Comparison of ENCODE assay signal across 18 cellular contexts in the genomic region with DNA sequence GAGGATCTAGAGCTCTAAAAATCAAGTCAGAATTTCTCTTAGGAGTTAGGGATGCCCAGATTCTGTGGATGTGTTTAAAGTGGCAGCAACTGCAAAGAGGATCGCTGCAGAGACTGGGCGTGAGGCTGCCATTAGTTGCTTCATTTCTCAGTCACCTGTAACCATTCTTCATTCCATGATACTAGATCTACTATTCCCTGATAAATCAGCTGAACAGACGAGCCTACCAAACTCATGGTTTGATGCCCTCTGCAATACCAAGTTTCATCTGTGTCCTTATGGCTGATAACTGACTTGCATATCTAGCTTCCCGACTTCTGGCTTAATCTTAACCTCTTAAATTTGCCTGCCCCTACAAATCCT. TPM values are rescaled to one million over a fixed set of nuclear protein-coding genes. Genes with fewer than 3 reads are reported as not detected.
DNase-seq lines count a peak whose midpoint lies in the region; ATAC-seq, FAIRE-seq and TF ChIP-seq lines count a peak whose summit lies in the region.
"Had no signal": no experiment of that assay in that cellular context is flagged by ENCODE, and none has a peak within 500 bp of the region (broad histone marks: within the 10 kb centered on the region; RNA-seq: fewer than 3 reads in every experiment).

No MANE protein-coding gene starts in this region.

- peak overlapping the region; percentile 3 to 19; a peak in 1 of 6 replicates for H3K27ac ChIP-seq in A549
- H3K27ac ChIP-seq in dorsolateral prefrontal cortex, result peak overlapping the region in 53 of 59 donors; percentile 1 to 90 (median 54)
- peak overlapping the region; percentile 51 for H3K27ac ChIP-seq in neutrophil
- H3K27ac ChIP-seq in WERI-Rb-1, result no peak overlapping the region
- H3K27ac ChIP-seq: brain microvascular endothelial cell, tibial artery had no signal

- no peaks in the 10 kb centered on the region for H3K9me3 Mint-ChIP-seq in HFFc6

- CTCF ChIA-PET in A549 (lab: Yijun Ruan, JAX), result interaction anchor here (0.7 to 6.6 kb wide), 10 partner anchors 9 to 226 kb away, joined by 3 to 90 read pairs (median 4); no protein-coding TSS in a partner anchor

- ATAC-seq in A549 (peak in 1 of 2 experiments; percentile 12; a peak in 2 of 6 replicates), HG02798 (IDR thresholded peaks at IDR 0.05; ENCODE audit: poor library complexity, unreplicated experiment) (no peak), omental fat pad (ENCODE audit: low FRiP score) (no peak)
- ATAC-seq: K562, left cardiac atrium, Right ventricle myocardium inferior had no signal

- intact Hi-C loops in dorsolateral prefrontal cortex (cut with DNase I), result loop anchor here in 1 of 2 donors (2.0 kb wide), 1 partner anchor 33 kb away; the partner anchor contains the start of gene UBE2R2

- H3K4me2 ChIP-seq in A549, result peak overlapping the region; percentile 61

- POLR2A ChIA-PET in A549 (lab: Yijun Ruan, JAX), result no interaction called here

- no peaks in the 10 kb centered on the region; the same call in 1 of the 2 replicates for H3K27me3 Mint-ChIP-seq in HFFc6 (ENCODE audit: insufficient read depth)

- peaks cover 66% of the 10 kb centered on the region for H3K4me1 ChIP-seq in A549
- H3K4me1 ChIP-seq in neutrophil (ENCODE audit: control insufficient read depth in 1 of 2, insufficient read depth in 1 of 2, low read depth in 1 of 2, low read length in 1 of 2), result peaks cover 9 to 16% of the 10 kb centered on the region in 2 experiments

- FAIRE-seq in A549 (lab: Jason Lieb, UNC), result no peak
- FAIRE-seq: K562 had no signal

- H3K36me3 ChIP-seq in neutrophil (no peaks in the 10 kb centered on the region), WERI-Rb-1 (no peaks in the 10 kb centered on the region; the same call in 1 of the 2 replicates)
- H3K36me3 ChIP-seq: brain microvascular endothelial cell, tibial artery had no signal

- H3K4me3 Mint-ChIP-seq in HFFc6, result no peak overlapping the region

- WGBS in A549 (ENCODE audit: missing lambda C conversion rate), result 74% methylated on average over 4 of the region's 4 CpGs

- H3K4me3 ChIP-seq in A549 (no peak overlapping the region), dorsolateral prefrontal cortex (peak overlapping the region in 1 of 59 donors; percentile 2), neutrophil (ENCODE audit: low read depth in 1 of 2, low read length in 1 of 2) (no peak overlapping the region), WERI-Rb-1 (ENCODE audit: low read depth, low read length) (no peak overlapping the region)
- H3K4me3 ChIP-seq: K562, tibial artery had no signal

- H3K4me1 Mint-ChIP-seq in HFFc6 (ENCODE audit: low read depth), result peaks cover 41% of the 10 kb centered on the region

- DNase-seq in A549 (ENCODE audit: low read depth in 1 of 2, low spot score in 1 of 2), result no peak
- DNase-seq in HFFc6, result no peak
- DNase-seq in dorsolateral prefrontal cortex, result no peak
- DNase-seq in WERI-Rb-1, result no peak
- no peak for DNase-seq in NCI-H2227 (lab: John Stamatoyannopoulos, UW; ENCODE audit: unreplicated experiment)
- DNase-seq in omental fat pad (ENCODE audit: low spot score), result no peak
- DNase-seq: activated gamma-delta T cell; AML-193; brain microvascular endothelial cell; left cardiac atrium; NCI-H146; NCI-H524; stimulated activated CD4-positive, alpha-beta T cell treated with anti-CD3 and anti-CD28 coated beads, Interleukin-12 subunit alpha, Interleukin-12 subunit beta, amount 100 ng/mL, for 4 hours; tibial artery had no signal

- TF ChIP-seq RAD21 in A549 (conservative IDR thresholded peaks at IDR 0.05 in 1 of 2, IDR thresholded peaks at IDR 0.05 in 1 of 2), result no peak

- peak overlapping the region; percentile 56 for H3K27ac Mint-ChIP-seq in HFFc6

- H3K36me3 Mint-ChIP-seq in HFFc6 (ENCODE audit: low read depth), result peaks cover 5% of the 10 kb centered on the region; the same call in 1 of the 2 replicates

- TF ChIP-seq CTCF in A549 (IDR thresholded peaks at IDR 0.05) (no peak), HFFc6 (IDR thresholded peaks at IDR 0.05) (no peak), dorsolateral prefrontal cortex (IDR thresholded peaks at IDR 0.05 in 54 of 56, conservative IDR thresholded peaks at IDR 0.05 in 2 of 56; ENCODE audit: low read depth in 1 of 56, partially characterized antibody in 56 of 56) (no peak), neutrophil (IDR thresholded peaks at IDR 0.05) (no peak), WERI-Rb-1 (IDR thresholded peaks at IDR 0.05; ENCODE audit: low read depth, low read length) (no peak), omental fat pad (IDR thresholded peaks at IDR 0.05) (no peak)

- TF ChIP-seq EP300 in A549 (IDR thresholded peaks at IDR 0.05), result no peak

- no peak for TF ChIP-seq POLR2A in A549 (IDR thresholded peaks at IDR 0.05; ENCODE audit: low read length)

- H3K27me3 ChIP-seq in dorsolateral prefrontal cortex (no peaks in the 10 kb centered on the region), neutrophil (no peaks in the 10 kb centered on the region), WERI-Rb-1 (ENCODE audit: insufficient read depth, low read depth, severe bottlenecking) (no peaks in the 10 kb centered on the region)
- H3K27me3 ChIP-seq: brain microvascular endothelial cell, tibial artery had no signal

- H3K9me3 ChIP-seq in A549, result no peaks in the 10 kb centered on the region
- H3K9me3 ChIP-seq in neutrophil, result no peaks in the 10 kb centered on the region
- no peaks in the 10 kb centered on the region for H3K9me3 ChIP-seq in WERI-Rb-1 (ENCODE audit: severe bottlenecking)
- H3K9me3 ChIP-seq: tibial artery had no signal

TF ChIP-seq in A549, 52 proteins besides CTCF, POLR2A, EP300 and RAD21:
- TF ChIP-seq, protein P1, sequence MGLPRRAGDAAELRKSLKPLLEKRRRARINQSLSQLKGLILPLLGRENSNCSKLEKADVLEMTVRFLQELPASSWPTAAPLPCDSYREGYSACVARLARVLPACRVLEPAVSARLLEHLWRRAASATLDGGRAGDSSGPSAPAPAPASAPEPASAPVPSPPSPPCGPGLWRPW (IDR thresholded peaks at IDR 0.05), result no peak
- TF ChIP-seq, protein P2, sequence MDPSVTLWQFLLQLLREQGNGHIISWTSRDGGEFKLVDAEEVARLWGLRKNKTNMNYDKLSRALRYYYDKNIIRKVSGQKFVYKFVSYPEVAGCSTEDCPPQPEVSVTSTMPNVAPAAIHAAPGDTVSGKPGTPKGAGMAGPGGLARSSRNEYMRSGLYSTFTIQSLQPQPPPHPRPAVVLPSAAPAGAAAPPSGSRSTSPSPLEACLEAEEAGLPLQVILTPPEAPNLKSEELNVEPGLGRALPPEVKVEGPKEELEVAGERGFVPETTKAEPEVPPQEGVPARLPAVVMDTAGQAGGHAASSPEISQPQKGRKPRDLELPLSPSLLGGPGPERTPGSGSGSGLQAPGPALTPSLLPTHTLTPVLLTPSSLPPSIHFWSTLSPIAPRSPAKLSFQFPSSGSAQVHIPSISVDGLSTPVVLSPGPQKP (IDR thresholded peaks at IDR 0.05; ENCODE audit: low read depth, low read length), result no peak
- no peak for TF ChIP-seq HOXA7 (CRISPR knock-in tag; IDR thresholded peaks at IDR 0.05)

RNA-seq across cellular contexts. Expression of gene UBE2R2, which starts 33.3 kb away (rescaled TPM):
- polyA plus RNA-seq in A549 (2011; rRNA removed) (44.9 and 48.1 TPM in 2 replicates), A549 (2017; fragmentation: RNase III; extraction: RNeasy Plus Mini Kit Qiagen cat#74134 plus additional on column Dnase treatment) (37.9 to 41.7 TPM (median 41.2 TPM) in 3 replicates)
- 19.9 and 20.4 TPM in 2 replicates for polyA plus RNA-seq in A549 (2012; cell fraction: cytosol; rRNA removed)
- polyA plus RNA-seq in A549 (2012; cell fraction: nucleus; rRNA removed), result 10.2 and 11.6 TPM in 2 replicates
- polyA minus RNA-seq in A549 (2011; rRNA and poly(A)+ RNA removed), result 34.8 and 36.2 TPM in 2 replicates
- total RNA-seq in HFFc6 (2021; fragmentation: NEBNext Ultra II Directional; extraction: Animal tissue kit (Norgen Biotek cat#: 25700)), result 10 to 100 TPM; 39.7 to 49.3 (median 46.6) TPM
- total RNA-seq in dorsolateral prefrontal cortex (10 to 100 TPM; 31.7 to 50.3 (median 42.2) TPM), omental fat pad (10 to 100 TPM; 22.4 to 34.3 (median 30.2) TPM)

RNA-seq across cellular contexts. Expression of gene PRSS3, which starts 54.9 kb away (rescaled TPM):
- polyA plus RNA-seq in A549 (2011; rRNA removed), result 2.0 and 3.3 TPM in 2 replicates
- polyA plus RNA-seq in A549 (2012; cell fraction: cytosol; rRNA removed), result 1.0 and 1.2 TPM in 2 replicates
- polyA plus RNA-seq in A549 (2012; cell fraction: nucleus; rRNA removed), result 0.59 and 1.3 TPM in 2 replicates
- polyA plus RNA-seq in A549 (2017; fragmentation: RNase III; extraction: RNeasy Plus Mini Kit Qiagen cat#74134 plus additional on column Dnase treatment), result 1.9 to 4.3 TPM (median 4.0 TPM) in 3 replicates
- 2.9 and 3.7 TPM in 2 replicates for polyA minus RNA-seq in A549 (2011; rRNA and poly(A)+ RNA removed)
- 10 to 100 TPM; 18.9 to 40.4 (median 23.8) TPM for total RNA-seq in HFFc6 (2021; fragmentation: NEBNext Ultra II Directional; extraction: Animal tissue kit (Norgen Biotek cat#: 25700))
- 10 to 100 TPM in 119 of 120 experiments, 1 to 10 TPM in 1; 7.2 to 61.3 (median 34.3) TPM for total RNA-seq in dorsolateral prefrontal cortex
- total RNA-seq in omental fat pad, result not detected
- total RNA-seq: left cardiac atrium, Right ventricle myocardium inferior had no signal

Comparison
In these comparisons a context has a peak if more than half of its experiments do, and no peak if none do; other contexts are left out.
1. RNA of gene PRSS3, which starts 54.9 kb away (total RNA-seq): 7.2 to 61.3 TPM in dorsolateral prefrontal cortex and 18.9 to 40.4 TPM in HFFc6; not detected in omental fat pad; every median in the first group is over 4 times any median in the second.